9 cellular contexts compared by ENCODE assay signal in genomic region chr9:2158729-2159128, GRCh38.
DNase-seq lines count a peak whose midpoint lies in the region; ATAC-seq, FAIRE-seq and TF ChIP-seq lines count a peak whose summit lies in the region.
"Had no signal": no experiment of that assay in that cellular context is flagged by ENCODE, and none has a peak within 500 bp of the region (broad histone marks: within the 10 kb centered on the region; RNA-seq: fewer than 3 reads in every experiment).

No MANE protein-coding gene starts in this region.

- no peaks in the 10 kb centered on the region for H3K9me1 ChIP-seq in IMR-90 (ENCODE audit: insufficient read depth, low read length)

- intact Hi-C loops in IMR-90 (cut with micrococcal nuclease), result loop anchor here (1.0 to 5.0 kb wide), 5 partner anchors 82 to 684 kb away; partner anchors contain the start of genes PUM3 and VLDLR

- peaks cover 68% of the 10 kb centered on the region for H3K4me1 Mint-ChIP-seq in central memory CD8-positive, alpha-beta T cell
- H3K4me1 Mint-ChIP-seq in naive B cell, result peaks cover 46 to 54% (median 49%) of the 10 kb centered on the region in 3 donors

- TF ChIP-seq POLR2A in A549 (IDR thresholded peaks at IDR 0.05; ENCODE audit: low read length), result no peak
- no peak for TF ChIP-seq POLR2A in IMR-90 (IDR thresholded peaks at IDR 0.05; ENCODE audit: low read depth, low read length)

- no peak overlapping the region for H2AK9ac ChIP-seq in IMR-90 (replicated peaks; ENCODE audit: low read depth, low read length, poor library complexity)

- no peak overlapping the region for H2AK5ac ChIP-seq in IMR-90 (ENCODE audit: low read depth, low read length)

- H3K36me3 Mint-ChIP-seq in central memory CD8-positive, alpha-beta T cell (ENCODE audit: insufficient read depth), result peaks cover 13% of the 10 kb centered on the region
- H3K36me3 Mint-ChIP-seq in naive B cell, result no peaks in the 10 kb centered on the region

- dilution Hi-C loops in IMR-90 (cut with HindIII; ENCODE audit: low sequenced_read_pairs, unreplicated experiment), result no loop called here

- no peaks in the 10 kb centered on the region for H3K27me3 ChIP-seq in IMR-90 (ENCODE audit: control insufficient read depth, insufficient read depth, low read length)

- H3K36me3 ChIP-seq in IMR-90 (ENCODE audit: control insufficient read depth, insufficient read depth, low read length), result peaks cover 4% of the 10 kb centered on the region; the same call in 1 of the 2 replicates

- H2BK20ac ChIP-seq in IMR-90 (ENCODE audit: low read depth, low read length), result no peak overlapping the region

- POLR2A ChIA-PET in A549 (lab: Yijun Ruan, JAX), result no interaction called here
- POLR2A ChIA-PET in IMR-90 (lab: Charles Lee; ENCODE audit: unreplicated experiment), result no interaction called here

- peak overlapping the region; percentile 82 for H2BK5ac ChIP-seq in IMR-90 (ENCODE audit: low read depth, low read length, poor library complexity, severe bottlenecking)

- H3K27ac ChIP-seq in A549 (peak overlapping the region; percentile 72 to 83), IMR-90 (ENCODE audit: insufficient read depth, low read length) (peak overlapping the region; percentile 79; the same call in 1 of the 2 replicates)

- in situ Hi-C loops in IMR-90 (cut with MboI; ENCODE audit: low sequenced_read_pairs), result no loop called here

- no peak for DNase-seq in A549 (ENCODE audit: low read depth in 1 of 2, low spot score in 1 of 2)
- no peak for DNase-seq in IMR-90
- no peak for DNase-seq in central memory CD8-positive, alpha-beta T cell (ENCODE audit: low spot score in 2 of 2)
- DNase-seq in naive B cell, result no peak
- no peak for DNase-seq in NCI-H1436 treated with DMSO at 0.1 percent for 48 hours (lab: John Stamatoyannopoulos, UW)
- no peak for DNase-seq in NCI-H1694 (lab: John Stamatoyannopoulos, UW)
- DNase-seq in stimulated activated CD4-positive, alpha-beta T cell treated with anti-CD3 and anti-CD28 coated beads, Interleukin-1b, Interleukin-23, amount 100 ng/mL, for 48 hours, result no peak
- DNase-seq: NCI-H2107 had no signal

- TF ChIP-seq CTCF in A549 (IDR thresholded peaks at IDR 0.05), result no peak
- no peak for TF ChIP-seq CTCF in IMR-90 (conservative IDR thresholded peaks at IDR 0.05; ENCODE audit: low read depth, low read length)

- H3K56ac ChIP-seq in IMR-90 (ENCODE audit: extremely low read depth, insufficient read depth, low read length), result peak overlapping the region; percentile 33

- H2BK120ac ChIP-seq in IMR-90 (ENCODE audit: low read depth, low read length), result peak overlapping the region; percentile 72

- H3K79me1 ChIP-seq in IMR-90 (ENCODE audit: low read depth in 1 of 2, low read length in 2 of 2), result peaks cover 3 to 22% of the 10 kb centered on the region in 2 experiments; a peak in 3 of 4 replicates

- WGBS in A549 (ENCODE audit: missing lambda C conversion rate), result 17% methylated on average over 3 of the region's 3 CpGs
- no CpG with 5 or more reads among the region's 3 CpGs for WGBS in IMR-90 (ENCODE audit: extremely low coverage in 2 of 2, insufficient read length in 1 of 2), 2 experiments

- H3K27ac Mint-ChIP-seq in central memory CD8-positive, alpha-beta T cell (ENCODE audit: low read depth), result peak overlapping the region; percentile 45
- peak overlapping the region in 3 of 6 donors; percentile 57 to 90 (median 74) for H3K27ac Mint-ChIP-seq in naive B cell

- H3K4me3 Mint-ChIP-seq in central memory CD8-positive, alpha-beta T cell, result peak overlapping the region; percentile 79
- peak overlapping the region; percentile 80 to 95 (median 90) for H3K4me3 Mint-ChIP-seq in naive B cell

- ATAC-seq in A549 (no peak), IMR-90 (ENCODE audit: low read depth) (no peak), naive B cell (ENCODE audit: low read depth in 2 of 2) (no peak), HG03439 (IDR thresholded peaks at IDR 0.05; ENCODE audit: unreplicated experiment) (no peak)
- ATAC-seq in central memory CD8-positive, alpha-beta T cell (replicated peaks; ENCODE audit: extremely low read depth, poor library complexity, severe bottlenecking), result no peak

- peaks cover 15% of the 10 kb centered on the region; the same call in 2 of the 3 replicates for H3K4me1 ChIP-seq in A549
- H3K4me1 ChIP-seq in IMR-90 (ENCODE audit: control insufficient read depth, insufficient read depth, low read length), result peaks cover 5% of the 10 kb centered on the region; the same call in 1 of the 2 replicates

- no peak for TF ChIP-seq EP300 in A549 (IDR thresholded peaks at IDR 0.05)

- TF ChIP-seq RAD21 in A549 (conservative IDR thresholded peaks at IDR 0.05 in 1 of 2, IDR thresholded peaks at IDR 0.05 in 1 of 2) (no peak), IMR-90 (IDR thresholded peaks at IDR 0.05; ENCODE audit: low read length) (no peak)

- peak overlapping the region; percentile 93; the same call in 1 of the 2 replicates for H3K23ac ChIP-seq in IMR-90 (ENCODE audit: low read depth, low read length)

- no peaks in the 10 kb centered on the region for H3K27me3 Mint-ChIP-seq in central memory CD8-positive, alpha-beta T cell
- no peaks in the 10 kb centered on the region for H3K27me3 Mint-ChIP-seq in naive B cell

- H4K8ac ChIP-seq in IMR-90 (ENCODE audit: low read depth in 2 of 2, low read length in 2 of 2), result peak overlapping the region; percentile 41 to 76; a peak in 3 of 4 replicates

- H2BK15ac ChIP-seq in IMR-90 (ENCODE audit: low read depth, low read length), result peak overlapping the region; percentile 65; the same call in 2 of the 3 replicates

- H3K4me2 ChIP-seq in A549, result peak overlapping the region; percentile 98
- peak overlapping the region; percentile 86 for H3K4me2 ChIP-seq in IMR-90 (ENCODE audit: low read depth, low read length)

- H4K91ac ChIP-seq in IMR-90 (ENCODE audit: insufficient read depth, low read depth, low read length), result peak overlapping the region; percentile 41; the same call in 1 of the 2 replicates

- no peaks in the 10 kb centered on the region for H3K9me3 Mint-ChIP-seq in central memory CD8-positive, alpha-beta T cell
- no peaks in the 10 kb centered on the region for H3K9me3 Mint-ChIP-seq in naive B cell

- BruUV-seq in IMR-90 (replicated peaks; lab: Mats Ljungman, UMichigan), result no TSS peak

- no peaks in the 10 kb centered on the region for H4K20me1 ChIP-seq in IMR-90 (ENCODE audit: insufficient read depth, low read length)

- no peak for FAIRE-seq in A549 (lab: Jason Lieb, UNC)

- H3K14ac ChIP-seq in IMR-90 (replicated peaks; ENCODE audit: low read depth, low read length), result peak overlapping the region; percentile 91

- peak overlapping the region; percentile 34 for H3K18ac ChIP-seq in IMR-90 (ENCODE audit: low read depth, low read length)

- no peaks in the 10 kb centered on the region for H3K9me3 ChIP-seq in A549
- no peaks in the 10 kb centered on the region for H3K9me3 ChIP-seq in IMR-90 (ENCODE audit: control insufficient read depth, insufficient read depth, low read length)

- H3K4ac ChIP-seq in IMR-90 (ENCODE audit: low read depth, low read length), result no peak overlapping the region

- peak overlapping the region; percentile 81 for H3K9ac ChIP-seq in IMR-90 (ENCODE audit: low read depth, low read length)

- CTCF ChIA-PET in A549 (lab: Yijun Ruan, JAX) (interaction anchor here (1.3 kb wide), 1 partner anchor 23 kb away, joined by 3 read pairs; no protein-coding TSS in a partner anchor), IMR-90 (lab: Yijun Ruan, JAX) (no interaction called here)

- H2AFZ ChIP-seq in IMR-90 (replicated peaks; ENCODE audit: low read length, poor library complexity), result no peak overlapping the region

- H3K4me3 ChIP-seq in A549 (peak overlapping the region; percentile 49), IMR-90 (ENCODE audit: insufficient read depth, low read depth, low read length) (peak overlapping the region; percentile 41)

- H4K5ac ChIP-seq in IMR-90 (ENCODE audit: low read depth, low read length), result peak overlapping the region; percentile 67

TF ChIP-seq in A549, 52 proteins besides CTCF, POLR2A, EP300 and RAD21 (continues in another document):
- no peak for TF ChIP-seq KDM5A (IDR thresholded peaks at IDR 0.05)

TF ChIP-seq in IMR-90, 13 proteins besides CTCF, POLR2A, EP300 and RAD21:
- no peak for TF ChIP-seq USF2 (IDR thresholded peaks at IDR 0.05; ENCODE audit: low read depth, low read length)
- TF ChIP-seq RCOR1 (IDR thresholded peaks at IDR 0.05; ENCODE audit: insufficient replicate concordance, low read length), result no peak
- TF ChIP-seq CEBPB (IDR thresholded peaks at IDR 0.05; ENCODE audit: low read depth, low read length), result no peak
- no peak for TF ChIP-seq RFX5 (IDR thresholded peaks at IDR 0.05; ENCODE audit: low read depth, low read length)
TF ChIP-seq in IMR-90: peak in this region for 0.
